In the genomic region with DNA sequence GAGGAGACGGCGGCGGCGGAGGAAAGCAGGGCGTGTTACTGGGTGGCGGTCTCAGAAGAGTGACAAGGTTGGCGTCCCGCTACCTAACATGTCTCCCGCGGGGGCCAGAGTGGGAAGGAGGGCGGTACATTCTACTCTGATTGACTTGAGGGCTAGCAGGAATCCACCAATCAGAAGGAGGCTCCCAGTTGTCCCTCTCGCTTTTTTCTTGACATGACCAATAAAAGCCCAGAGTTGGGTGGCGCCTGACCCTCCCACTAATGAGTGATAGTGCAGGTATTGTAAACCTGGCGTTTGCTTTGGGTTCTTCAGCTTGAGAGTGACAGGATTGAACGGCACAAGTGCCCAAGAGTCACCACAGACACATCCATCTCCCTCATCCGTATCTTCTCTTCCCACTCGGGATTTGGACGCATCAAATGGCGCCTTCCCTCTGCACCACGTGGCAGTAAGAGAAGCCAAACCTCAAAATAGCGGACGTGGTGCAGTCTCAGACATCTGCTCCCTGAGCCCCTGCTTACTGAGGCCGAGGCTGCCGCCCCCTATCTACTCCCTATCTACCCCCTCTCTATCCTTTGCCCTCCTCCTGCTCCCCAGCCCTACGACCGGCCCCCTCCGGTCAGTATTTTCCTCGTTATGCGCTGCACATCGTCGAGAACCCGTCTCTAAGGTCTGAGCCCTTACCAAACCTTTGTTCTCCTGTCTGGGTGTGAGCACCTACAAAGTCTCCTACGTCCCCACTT, we compare ENCODE assay signal across 8 cellular contexts. TPM values are rescaled to one million over a fixed set of nuclear protein-coding genes. Genes with fewer than 3 reads are reported as not detected.
DNase-seq lines count a peak whose midpoint lies in the region; ATAC-seq and TF ChIP-seq lines count a peak whose summit lies in the region.

No MANE protein-coding gene starts in this region.

- H3K36me3 ChIP-seq in cardiac muscle cell (no peaks in the 10 kb centered on the region), parathyroid adenoma (ENCODE audit: control insufficient read depth, insufficient read depth, low read length) (no peaks in the 10 kb centered on the region), tibial nerve (no peaks in the 10 kb centered on the region)

- H3K4me3 ChIP-seq in GM12865 (ENCODE audit: low read depth, low read length) (peak overlapping the region; percentile 82), cardiac muscle cell (peak overlapping the region; percentile 65), parathyroid adenoma (ENCODE audit: low read depth, low read length) (peak overlapping the region; percentile 92), tibial nerve (peak overlapping the region; percentile 56 to 76 (median 66))

- WGBS in tibial nerve, 2 donors = 0 to 1% methylated on average over 33 of the region's 33 CpGs

- peak overlapping the region; percentile 97 for H3K4me2 ChIP-seq in parathyroid adenoma (ENCODE audit: low read length)

- POLR2A ChIA-PET in activated naive CD8-positive, alpha-beta T cell treated with anti-CD3 and anti-CD28 coated beads, Interleukin-2, amount 10 ng/mL, durations not matched to agents 7 days and 5 days (lab: Charles Lee) = interaction anchor here (0.9 to 3.1 kb wide), 4 partner anchors 12 to 677 kb away, joined by 3 to 10 read pairs (median 6); a partner anchor contains a TSS

- peak overlapping the region; percentile 97 for H3K27ac Mint-ChIP-seq in activated naive CD8-positive, alpha-beta T cell treated with anti-CD3 and anti-CD28 coated beads, Interleukin-2, amount 10 ng/mL, durations not matched to agents 7 days and 5 days

- H3K4me1 Mint-ChIP-seq in activated naive CD8-positive, alpha-beta T cell treated with anti-CD3 and anti-CD28 coated beads, Interleukin-2, amount 10 ng/mL, durations not matched to agents 7 days and 5 days = peaks cover 18% of the 10 kb centered on the region

- no peaks in the 10 kb centered on the region for H3K79me2 ChIP-seq in parathyroid adenoma

- peak overlapping the region; percentile 96 for H2AFZ ChIP-seq in parathyroid adenoma

- ATAC-seq in HG02642 (IDR thresholded peaks at IDR 0.05; ENCODE audit: poor library complexity, unreplicated experiment) = peak; percentile 91
- peak; percentile 90 for ATAC-seq in activated naive CD8-positive, alpha-beta T cell treated with anti-CD3 and anti-CD28 coated beads, Interleukin-2, amount 10 ng/mL, durations not matched to agents 7 days and 5 days (ENCODE audit: low read depth)

- H3K36me3 Mint-ChIP-seq in activated naive CD8-positive, alpha-beta T cell treated with anti-CD3 and anti-CD28 coated beads, Interleukin-2, amount 10 ng/mL, durations not matched to agents 7 days and 5 days = peaks cover 3% of the 10 kb centered on the region

- peak overlapping the region; percentile 81 for H3K9ac ChIP-seq in parathyroid adenoma

- TF ChIP-seq EP300 in tibial nerve (IDR thresholded peaks at IDR 0.05) = no peak

- H3K9me3 ChIP-seq in cardiac muscle cell (ENCODE audit: low read depth) = no peaks in the 10 kb centered on the region
- no peaks in the 10 kb centered on the region for H3K9me3 ChIP-seq in parathyroid adenoma (ENCODE audit: control insufficient read depth, low read length)
- H3K9me3 ChIP-seq in tibial nerve = no peaks in the 10 kb centered on the region

- H3K27me3 ChIP-seq in cardiac muscle cell = no peaks in the 10 kb centered on the region
- H3K27me3 ChIP-seq in parathyroid adenoma (ENCODE audit: control insufficient read depth, insufficient read depth, low read length) = no peaks in the 10 kb centered on the region
- no peaks in the 10 kb centered on the region for H3K27me3 ChIP-seq in tibial nerve

- TF ChIP-seq CTCF in GM12865 (IDR thresholded peaks at IDR 0.05; ENCODE audit: insufficient read depth, low read depth, low read length, missing control alignments) = no peak
- no peak for TF ChIP-seq CTCF in cardiac muscle cell (IDR thresholded peaks at IDR 0.05; ENCODE audit: low read depth, low read length)
- TF ChIP-seq CTCF in parathyroid adenoma (IDR thresholded peaks at IDR 0.05) = no peak
- TF ChIP-seq CTCF in tibial nerve (IDR thresholded peaks at IDR 0.05) = no peak

- H3K27me3 Mint-ChIP-seq in activated naive CD8-positive, alpha-beta T cell treated with anti-CD3 and anti-CD28 coated beads, Interleukin-2, amount 10 ng/mL, durations not matched to agents 7 days and 5 days = no peaks in the 10 kb centered on the region

- H3K9me3 Mint-ChIP-seq in activated naive CD8-positive, alpha-beta T cell treated with anti-CD3 and anti-CD28 coated beads, Interleukin-2, amount 10 ng/mL, durations not matched to agents 7 days and 5 days = no peaks in the 10 kb centered on the region

- peak overlapping the region; percentile 86 for H3K4me3 Mint-ChIP-seq in activated naive CD8-positive, alpha-beta T cell treated with anti-CD3 and anti-CD28 coated beads, Interleukin-2, amount 10 ng/mL, durations not matched to agents 7 days and 5 days

- peak; percentile 98 for DNase-seq in GM12865 (ENCODE audit: low read depth)
- peak; percentile 96 for DNase-seq in NCI-H1105 (lab: John Stamatoyannopoulos, UW)
- peak; percentile 92 for DNase-seq in SKM-1 treated with dmso at 0.1 percent for 144 hours (lab: John Stamatoyannopoulos, UW; ENCODE audit: unreplicated experiment)
- DNase-seq in activated naive CD8-positive, alpha-beta T cell treated with anti-CD3 and anti-CD28 coated beads, Interleukin-2, amount 10 ng/mL, durations not matched to agents 7 days and 5 days = peak; percentile 80
- peak; percentile 97 to 98 for DNase-seq in cardiac muscle cell (ENCODE audit: low read depth in 1 of 2, low spot score in 1 of 2)
- peak; percentile 71 to 88 for DNase-seq in tibial nerve (ENCODE audit: low spot score in 2 of 2)

- TF ChIP-seq POLR2A in tibial nerve (IDR thresholded peaks at IDR 0.05) = no peak

- H3K27ac ChIP-seq in cardiac muscle cell (peak overlapping the region; percentile 34), parathyroid adenoma (peak overlapping the region; percentile 87), tibial nerve (peak overlapping the region; percentile 74 to 95 (median 86))

- no peaks in the 10 kb centered on the region for H3K4me1 ChIP-seq in cardiac muscle cell (ENCODE audit: low read depth)
- H3K4me1 ChIP-seq in parathyroid adenoma = peaks cover 4% of the 10 kb centered on the region
- H3K4me1 ChIP-seq in tibial nerve = peaks cover 0 to 20% (median 5%) of the 10 kb centered on the region in 4 donors

RNA-seq across cellular contexts. Expression of a gene that starts 0.7 kb away (rescaled TPM):
- total RNA-seq in activated naive CD8-positive, alpha-beta T cell treated with anti-CD3 and anti-CD28 coated beads, Interleukin-2, amount 10 ng/mL, durations not matched to agents 7 days and 5 days = 1 to 10 TPM; 3.8 to 5.1 TPM
- 3.3 and 4.5 TPM in 2 replicates for total RNA-seq in cardiac muscle cell
- 9.4 and 11.5 TPM in 2 replicates for polyA plus RNA-seq in cardiac muscle cell
- total RNA-seq in tibial nerve = 1 to 10 TPM; 2.8 to 8.0 (median 5.7) TPM

RNA-seq across cellular contexts. Expression of a gene that starts 33.9 kb away (rescaled TPM):
- 100 to 1,000 TPM; 117 to 127 TPM for total RNA-seq in activated naive CD8-positive, alpha-beta T cell treated with anti-CD3 and anti-CD28 coated beads, Interleukin-2, amount 10 ng/mL, durations not matched to agents 7 days and 5 days
- total RNA-seq in cardiac muscle cell (123 and 125 TPM in 2 replicates), tibial nerve (10 to 100 TPM; 58.4 to 77.0 (median 64.1) TPM)
- polyA plus RNA-seq in cardiac muscle cell = 184 and 228 TPM in 2 replicates

RNA-seq across cellular contexts. Expression of a gene that starts 50.9 kb away (rescaled TPM):
- total RNA-seq in activated naive CD8-positive, alpha-beta T cell treated with anti-CD3 and anti-CD28 coated beads, Interleukin-2, amount 10 ng/mL, durations not matched to agents 7 days and 5 days = 10 to 100 TPM; 21.5 to 23.9 TPM
- total RNA-seq in cardiac muscle cell (36.1 and 63.3 TPM in 2 replicates), tibial nerve (10 to 100 TPM; 29.6 to 49.2 (median 43.7) TPM)
- 83.6 and 94.0 TPM in 2 replicates for polyA plus RNA-seq in cardiac muscle cell

Comparison
In these comparisons a context has a peak if more than half of its experiments do, and no peak if none do; other contexts are left out.
1. Peak in every context shown above with its lines: DNase-seq, ATAC-seq, H3K4me3 ChIP-seq and H3K27ac ChIP-seq.
2. H3K27ac ChIP-seq: peak in every context shown above with its lines; median percentile 87 in parathyroid adenoma; 86 in tibial nerve; 34 in cardiac muscle cell.